In genomic region chr6:40640591-40641293, GRCh38 we compare ENCODE assay signal across 13 cellular contexts. TPM values are rescaled to one million over a fixed set of nuclear protein-coding genes. Genes with fewer than 3 reads are reported as not detected.
DNase-seq lines count a peak whose midpoint lies in the region; ATAC-seq and TF ChIP-seq lines count a peak whose summit lies in the region.
"Had no signal": no experiment of that assay in that cellular context is flagged by ENCODE, and none has a peak within 500 bp of the region (broad histone marks: within the 10 kb centered on the region; RNA-seq: fewer than 3 reads in every experiment).

No MANE protein-coding gene starts in this region.

- H4K20me1 ChIP-seq in BLaER1 (no peaks in the 10 kb centered on the region), GM23338 (replicated peaks; ENCODE audit: insufficient read depth) (no peaks in the 10 kb centered on the region)

- H3K27ac Mint-ChIP-seq in GM23338 (no peak overlapping the region), endothelial cell (ENCODE audit: unreplicated experiment) (no peak overlapping the region)
- no peak overlapping the region for H3K27ac Mint-ChIP-seq in activated CD8-positive, alpha-beta T cell treated with anti-CD3 and anti-CD28 coated beads for 36 hours

- H3K4me1 ChIP-seq in BLaER1 = peaks cover 35% of the 10 kb centered on the region
- H3K4me1 ChIP-seq in GM23338 (ENCODE audit: insufficient read depth) = no peaks in the 10 kb centered on the region
- H3K4me1 ChIP-seq in mesodermal cell (ENCODE audit: control insufficient read depth, insufficient read depth, low read length, poor library complexity, severe bottlenecking) = no peaks in the 10 kb centered on the region
- H3K4me1 ChIP-seq: body of pancreas had no signal

- H3K9me3 ChIP-seq in BLaER1 (no peaks in the 10 kb centered on the region), mesodermal cell (ENCODE audit: control insufficient read depth, low read length) (no peaks in the 10 kb centered on the region)
- H3K9me3 ChIP-seq: body of pancreas had no signal

- H3K9me3 Mint-ChIP-seq in GM23338 (no peaks in the 10 kb centered on the region; the same call in 2 of the 3 replicates), endothelial cell (ENCODE audit: unreplicated experiment) (no peaks in the 10 kb centered on the region)
- no peaks in the 10 kb centered on the region for H3K9me3 Mint-ChIP-seq in activated CD8-positive, alpha-beta T cell treated with anti-CD3 and anti-CD28 coated beads for 36 hours

- H3F3A ChIP-seq in GM23338 (replicated peaks; ENCODE audit: low read depth) = no peaks in the 10 kb centered on the region

- no peaks in the 10 kb centered on the region for H3K27me3 ChIP-seq in BLaER1
- H3K27me3 ChIP-seq in GM23338 (ENCODE audit: insufficient read depth) = no peaks in the 10 kb centered on the region
- H3K27me3 ChIP-seq: body of pancreas had no signal

- H3K27ac ChIP-seq in BLaER1 (peak overlapping the region; percentile 80), GM23338 (ENCODE audit: low read depth) (no peak overlapping the region), mesodermal cell (ENCODE audit: low read depth, low read length, severe bottlenecking) (peak overlapping the region; percentile 29)
- H3K27ac ChIP-seq: body of pancreas, epithelial cell of prostate, skin epidermis had no signal

- no peaks in the 10 kb centered on the region for H3K36me3 Mint-ChIP-seq in GM23338 (ENCODE audit: low read depth)
- no peaks in the 10 kb centered on the region for H3K36me3 Mint-ChIP-seq in activated CD8-positive, alpha-beta T cell treated with anti-CD3 and anti-CD28 coated beads for 36 hours (ENCODE audit: low read depth)
- H3K36me3 Mint-ChIP-seq in endothelial cell (ENCODE audit: low read depth, unreplicated experiment) = no peaks in the 10 kb centered on the region

- H3K4me1 Mint-ChIP-seq in GM23338 (no peaks in the 10 kb centered on the region), endothelial cell (ENCODE audit: unreplicated experiment) (no peaks in the 10 kb centered on the region)
- peaks cover 14% of the 10 kb centered on the region for H3K4me1 Mint-ChIP-seq in activated CD8-positive, alpha-beta T cell treated with anti-CD3 and anti-CD28 coated beads for 36 hours (ENCODE audit: low read depth)

- H3K27me3 Mint-ChIP-seq in GM23338 (ENCODE audit: insufficient read depth, low read depth, poor library complexity) (no peaks in the 10 kb centered on the region), endothelial cell (ENCODE audit: unreplicated experiment) (peaks cover 2% of the 10 kb centered on the region)
- H3K27me3 Mint-ChIP-seq in activated CD8-positive, alpha-beta T cell treated with anti-CD3 and anti-CD28 coated beads for 36 hours = peaks cover 1% of the 10 kb centered on the region

- H3K9me2 ChIP-seq in GM23338 (ENCODE audit: insufficient read depth) = peaks cover 4% of the 10 kb centered on the region; the same call in 1 of the 2 replicates

- H3K4me3 Mint-ChIP-seq in GM23338 = no peak overlapping the region
- H3K4me3 Mint-ChIP-seq in activated CD8-positive, alpha-beta T cell treated with anti-CD3 and anti-CD28 coated beads for 36 hours = peak overlapping the region; percentile 9
- H3K4me3 Mint-ChIP-seq in endothelial cell (ENCODE audit: unreplicated experiment) = no peak overlapping the region

- H3K4me2 ChIP-seq in BLaER1 (peak overlapping the region; percentile 91), GM23338 (no peak overlapping the region)

- 58 to 71% methylated on average over 5 to 11 of the region's 16 CpGs for WGBS in mesodermal cell (ENCODE audit: insufficient coverage in 2 of 2), 2 experiments

- ATAC-seq in GM23338 = peak; percentile 40; the same call in 2 of the 3 replicates
- no peak for ATAC-seq in activated CD8-positive, alpha-beta T cell treated with anti-CD3 and anti-CD28 coated beads for 36 hours
- ATAC-seq in HG03521 (IDR thresholded peaks at IDR 0.05; ENCODE audit: unreplicated experiment) = no peak
- ATAC-seq: body of pancreas, SK-N-SH treated with all-trans-retinoic acid at 6 μM for 48 hours had no signal

- intact Hi-C loops in activated CD8-positive, alpha-beta T cell treated with anti-CD3 and anti-CD28 coated beads for 36 hours (cut with micrococcal nuclease) = no loop called here

- H2AFZ ChIP-seq in GM23338 = peak overlapping the region; percentile 81

- DNase-seq in GM23338 (ENCODE audit: low spot score) (no peak), NCI-H2081 treated with DMSO at 0.1 percent for 48 hours (lab: John Stamatoyannopoulos, UW) (no peak), SHP77 (lab: John Stamatoyannopoulos, UW) (no peak), endothelial cell (ENCODE audit: low spot score) (no peak)
- peak; percentile 14 for DNase-seq in activated CD8-positive, alpha-beta T cell treated with anti-CD3 and anti-CD28 coated beads for 36 hours

- H3K9ac ChIP-seq in BLaER1 = peak overlapping the region; percentile 64

- H3K36me3 ChIP-seq in BLaER1 (no peaks in the 10 kb centered on the region), GM23338 (ENCODE audit: insufficient read depth) (no peaks in the 10 kb centered on the region), mesodermal cell (ENCODE audit: control insufficient read depth, insufficient read depth, low read length) (no peaks in the 10 kb centered on the region)

- H3K4me3 ChIP-seq in BLaER1 = peak overlapping the region; percentile 47
- H3K4me3 ChIP-seq in GM23338 = no peak overlapping the region
- no peak overlapping the region for H3K4me3 ChIP-seq in mesodermal cell (ENCODE audit: extremely low read depth, insufficient read depth, low read length, poor library complexity, severe bottlenecking)
- H3K4me3 ChIP-seq: body of pancreas, skin epidermis had no signal

- no peaks in the 10 kb centered on the region for H3K79me2 ChIP-seq in GM23338 (replicated peaks; ENCODE audit: insufficient read depth)

- CTCF ChIA-PET in activated CD8-positive, alpha-beta T cell treated with anti-CD3 and anti-CD28 coated beads for 36 hours (lab: Charles Lee) = no interaction called here

- TF ChIP-seq CTCF in GM23338 (conservative IDR thresholded peaks at IDR 0.05; ENCODE audit: low read depth in 2 of 2) (no peak), endothelial cell (IDR thresholded peaks at IDR 0.05; ENCODE audit: unreplicated experiment) (no peak)
- no peak for TF ChIP-seq CTCF in activated CD8-positive, alpha-beta T cell treated with anti-CD3 and anti-CD28 coated beads for 36 hours (IDR thresholded peaks at IDR 0.05)

- POLR2A ChIA-PET in activated CD8-positive, alpha-beta T cell treated with anti-CD3 and anti-CD28 coated beads for 36 hours (lab: Charles Lee) = no interaction called here

TF ChIP-seq in GM23338, 12 proteins besides CTCF, POLR2A, EP300 and RAD21 (continues in another document):
- TF ChIP-seq ZNF114 (CRISPR knock-in tag; IDR thresholded peaks at IDR 0.05) (no peak), ZNF331 (CRISPR knock-in tag; IDR thresholded peaks at IDR 0.05; ENCODE audit: low read depth) (no peak), EZH2phosphoT487 (IDR thresholded peaks at IDR 0.05; ENCODE audit: unreplicated experiment) (no peak), EZH2 (IDR thresholded peaks at IDR 0.05; ENCODE audit: low read depth, unreplicated experiment) (no peak), REST (IDR thresholded peaks at IDR 0.05; ENCODE audit: unreplicated experiment) (no peak), POLR2AphosphoS5 (IDR thresholded peaks at IDR 0.05; ENCODE audit: low read depth) (no peak), STAT1 (IDR thresholded peaks at IDR 0.05; ENCODE audit: unreplicated experiment) (no peak), JUNB (IDR thresholded peaks at IDR 0.05; ENCODE audit: unreplicated experiment) (no peak), CREB1 (CRISPR knock-in tag; IDR thresholded peaks at IDR 0.05; ENCODE audit: low read depth) (no peak), NANOG (IDR thresholded peaks at IDR 0.05; ENCODE audit: borderline replicate concordance) (no peak)
- TF ChIP-seq, protein P1, sequence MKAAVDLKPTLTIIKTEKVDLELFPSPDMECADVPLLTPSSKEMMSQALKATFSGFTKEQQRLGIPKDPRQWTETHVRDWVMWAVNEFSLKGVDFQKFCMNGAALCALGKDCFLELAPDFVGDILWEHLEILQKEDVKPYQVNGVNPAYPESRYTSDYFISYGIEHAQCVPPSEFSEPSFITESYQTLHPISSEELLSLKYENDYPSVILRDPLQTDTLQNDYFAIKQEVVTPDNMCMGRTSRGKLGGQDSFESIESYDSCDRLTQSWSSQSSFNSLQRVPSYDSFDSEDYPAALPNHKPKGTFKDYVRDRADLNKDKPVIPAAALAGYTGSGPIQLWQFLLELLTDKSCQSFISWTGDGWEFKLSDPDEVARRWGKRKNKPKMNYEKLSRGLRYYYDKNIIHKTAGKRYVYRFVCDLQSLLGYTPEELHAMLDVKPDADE (IDR thresholded peaks at IDR 0.05) = no peak

RNA-seq across cellular contexts. Expression of gene LRFN2, which starts 53.6 kb away (rescaled TPM):
- total RNA-seq in GM23338 (2014; rRNA removed; shearing (Covaris generic)) = 2.5 and 2.6 TPM in 2 replicates
- 0.29 and 0.83 TPM in 2 replicates for polyA plus RNA-seq in GM23338 (2016; fragmentation: Nextera tagmentation; extraction: Ambion mirVana)
- total RNA-seq in activated CD8-positive, alpha-beta T cell treated with anti-CD3 and anti-CD28 coated beads for 36 hours = not detected
- not detected for polyA plus RNA-seq in mesodermal cell (2013, experiment 1 of 2)
- 0.10 TPM for polyA plus RNA-seq in mesodermal cell (2013, experiment 2 of 2)
- total RNA-seq in endothelial cell (ENCODE audit: unreplicated experiment) = 0.59 TPM
- total RNA-seq: NCI-H460 had no signal
